In the genomic region with DNA sequence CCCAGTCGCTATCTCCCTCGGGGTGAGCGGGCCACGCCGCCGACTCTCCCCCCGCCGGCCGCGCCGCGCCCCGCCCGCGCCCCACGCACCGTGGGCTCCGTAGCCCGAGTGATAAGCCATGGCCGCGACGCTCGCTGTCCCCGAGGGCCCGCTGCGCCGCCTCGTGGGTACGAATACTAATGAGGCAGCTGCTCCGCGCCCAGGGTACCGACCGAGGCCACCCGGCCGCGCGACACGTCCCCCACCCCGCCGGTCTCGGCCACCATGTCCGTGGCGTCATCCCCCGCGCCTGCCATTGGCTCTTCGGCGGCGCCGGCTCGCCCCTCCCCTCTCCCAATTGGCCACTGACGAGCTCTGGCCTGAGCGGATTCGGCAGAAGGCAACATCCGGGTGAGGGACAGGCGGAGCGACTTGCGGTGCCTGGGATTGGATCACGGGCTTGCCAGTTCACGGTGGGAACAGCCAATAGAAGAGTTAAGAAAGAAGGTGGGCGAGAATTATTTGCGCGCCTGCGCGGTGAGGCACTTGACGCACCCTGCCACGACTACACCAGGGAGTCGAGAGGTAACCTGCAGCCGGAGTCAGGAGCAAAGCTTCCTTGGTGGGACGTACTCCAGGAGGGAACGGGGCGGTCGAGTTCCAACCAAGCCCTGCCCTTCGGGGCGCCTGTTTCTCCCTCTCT, we compare ENCODE assay signal across 8 cellular contexts. TPM values are rescaled to one million over a fixed set of nuclear protein-coding genes. Genes with fewer than 3 reads are reported as not detected.
A peak's percentile ranks its signal among the peaks of the same experiment; 100 is the strongest.
DNase-seq lines count a peak whose midpoint lies in the region; ATAC-seq, FAIRE-seq and TF ChIP-seq lines count a peak whose summit lies in the region.

A gene with protein sequence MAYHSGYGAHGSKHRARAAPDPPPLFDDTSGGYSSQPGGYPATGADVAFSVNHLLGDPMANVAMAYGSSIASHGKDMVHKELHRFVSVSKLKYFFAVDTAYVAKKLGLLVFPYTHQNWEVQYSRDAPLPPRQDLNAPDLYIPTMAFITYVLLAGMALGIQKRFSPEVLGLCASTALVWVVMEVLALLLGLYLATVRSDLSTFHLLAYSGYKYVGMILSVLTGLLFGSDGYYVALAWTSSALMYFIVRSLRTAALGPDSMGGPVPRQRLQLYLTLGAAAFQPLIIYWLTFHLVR (minus strand): TSS at position 278 of the 682 bp plus-strand sequence. CDS start 158 bp downstream, at position 120.

- 0% methylated on average over 56 of the region's 74 CpGs; no CpG with 5 or more reads in 1 of the 2 experiments for WGBS in H1 (ENCODE audit: extremely low coverage in 1 of 2, insufficient coverage in 1 of 2, insufficient read length in 1 of 2, insufficient replicate concordance in 2 of 2, low coverage in 1 of 2, low lambda C conversion rate in 2 of 2, missing lambda C conversion rate in 1 of 2), 2 experiments

- H3K23me2 ChIP-seq in H1 (ENCODE audit: low read depth, low read length): peaks cover 12% of the 10 kb centered on the region; the same call in 1 of the 2 replicates

- peak within 1 kb of the TSS; percentile 48 for H4K5ac ChIP-seq in H1 (ENCODE audit: insufficient read length, low read depth, low read length)

- H3K27me3 ChIP-seq in NT2/D1 (ENCODE audit: insufficient read depth, insufficient read length): peaks cover 44% of the 10 kb centered on the region
- H3K27me3 ChIP-seq in H1 (replicated peaks in 1 of 4; ENCODE audit: control insufficient read depth in 3 of 4, extremely low read depth in 1 of 4, insufficient read depth in 3 of 4, low read length in 3 of 4): peaks cover 2 to 28% (median 18%) of the 10 kb centered on the region in 4 experiments

- ATAC-seq in GM21381 (IDR thresholded peaks at IDR 0.05; ENCODE audit: unreplicated experiment): peak; percentile 92
- ATAC-seq in activated CD8-positive, alpha-beta memory T cell treated with anti-CD3 and anti-CD28 coated beads, Interleukin-2, amount 10 ng/mL, durations not matched to agents 7 days and 5 days: peak; percentile 96
- ATAC-seq in memory B cell (ENCODE audit: low read depth): peak; percentile 88

- H2BK5ac ChIP-seq in H1 (ENCODE audit: low read depth, low read length): peak within 1 kb of the TSS; percentile 44; the same call in 1 of the 2 replicates

- CTCF ChIA-PET in activated CD8-positive, alpha-beta memory T cell treated with anti-CD3 and anti-CD28 coated beads, Interleukin-2, amount 10 ng/mL, durations not matched to agents 7 days and 5 days (lab: Charles Lee): interaction anchor here (0.5 to 8.5 kb wide), 26 partner anchors 8 to 245 kb away, joined by 3 to 75 read pairs (median 4); a partner anchor contains a TSS
- CTCF ChIA-PET in H1 (lab: Charles Lee; ENCODE audit: partially characterized antibody): interaction anchor here (0.6 to 6.9 kb wide), 13 partner anchors 11 to 894 kb away, joined by 3 to 57 read pairs (median 5); a partner anchor contains a TSS

- H3K79me2 ChIP-seq in H1 (ENCODE audit: control insufficient read depth in 1 of 2, insufficient read depth in 2 of 2, low read length in 2 of 2): peaks cover 0 to 9% of the 10 kb centered on the region in 2 experiments; a peak in 1 of 4 replicates

- H3K56ac ChIP-seq in H1 (replicated peaks; ENCODE audit: insufficient read length, low read depth, low read length): peak within 1 kb of the TSS; percentile 40

- no peak for TF ChIP-seq RAD21 in H1 (IDR thresholded peaks at IDR 0.05 in 1 of 2, conservative IDR thresholded peaks at IDR 0.05 in 1 of 2; ENCODE audit: low read depth in 2 of 2, low read length in 2 of 2)

- H3K4me3 Mint-ChIP-seq in activated CD8-positive, alpha-beta memory T cell treated with anti-CD3 and anti-CD28 coated beads, Interleukin-2, amount 10 ng/mL, durations not matched to agents 7 days and 5 days: peak within 1 kb of the TSS; percentile 91
- H3K4me3 Mint-ChIP-seq in memory B cell: peak within 1 kb of the TSS; percentile 92

- peaks cover 6% of the 10 kb centered on the region for H3K79me1 ChIP-seq in H1 (ENCODE audit: low read depth, low read length)

- FAIRE-seq in H1 (lab: Jason Lieb, UNC): peak; percentile 91

- H2BK15ac ChIP-seq in H1 (ENCODE audit: low read length): 0 out of 2 replicates have a peak within 1 kb of the TSS, but pooled peaks have one; percentile 23

- TF ChIP-seq POLR2A in H1 (IDR thresholded peaks at IDR 0.05; ENCODE audit: control extremely low read depth in 1 of 2, low read depth in 2 of 2, low read length in 2 of 2): peak in 1 of 2 experiments; percentile 72; a peak in 2 of 3 replicates

- no peak within 1 kb of the TSS for H3K23ac ChIP-seq in H1 (ENCODE audit: insufficient read length)

- H3K9me3 Mint-ChIP-seq in activated CD8-positive, alpha-beta memory T cell treated with anti-CD3 and anti-CD28 coated beads, Interleukin-2, amount 10 ng/mL, durations not matched to agents 7 days and 5 days (ENCODE audit: low read depth): no peaks in the 10 kb centered on the region
- H3K9me3 Mint-ChIP-seq in memory B cell: no peaks in the 10 kb centered on the region

- H3K4me1 ChIP-seq in NT2/D1 (ENCODE audit: insufficient read depth, insufficient read length): peaks cover 26% of the 10 kb centered on the region
- H3K4me1 ChIP-seq in H1 (replicated peaks in 1 of 4; ENCODE audit: control insufficient read depth in 3 of 4, insufficient read depth in 4 of 4, low read length in 3 of 4): peaks cover 0 to 21% (median 6%) of the 10 kb centered on the region in 4 experiments; a peak in 5 of 7 replicates

- peak within 1 kb of the TSS; percentile 88 for H4K8ac ChIP-seq in H1 (ENCODE audit: extremely low read depth, insufficient read depth, low read length)

- H3K4me1 Mint-ChIP-seq in activated CD8-positive, alpha-beta memory T cell treated with anti-CD3 and anti-CD28 coated beads, Interleukin-2, amount 10 ng/mL, durations not matched to agents 7 days and 5 days: peaks cover 41% of the 10 kb centered on the region
- peaks cover 30% of the 10 kb centered on the region for H3K4me1 Mint-ChIP-seq in memory B cell

- TF ChIP-seq CTCF in H1 (IDR thresholded peaks at IDR 0.05; ENCODE audit: control extremely low read depth in 1 of 3, insufficient read depth in 1 of 3, low read depth in 1 of 3, low read length in 3 of 3): no peak

- peak within 1 kb of the TSS; percentile 55 for H3K27ac ChIP-seq in H1 (ENCODE audit: low read depth, low read length)

- H3K4me2 ChIP-seq in H1 (ENCODE audit: insufficient read depth in 1 of 2, low read depth in 2 of 2, low read length in 2 of 2): peak within 1 kb of the TSS; percentile 74 to 93

- no peak within 1 kb of the TSS for H2BK12ac ChIP-seq in H1 (ENCODE audit: low read depth, low read length)

- no peaks in the 10 kb centered on the region for H3K36me3 Mint-ChIP-seq in activated CD8-positive, alpha-beta memory T cell treated with anti-CD3 and anti-CD28 coated beads, Interleukin-2, amount 10 ng/mL, durations not matched to agents 7 days and 5 days
- no peaks in the 10 kb centered on the region for H3K36me3 Mint-ChIP-seq in memory B cell

- H3K18ac ChIP-seq in H1 (ENCODE audit: extremely low read depth, low read length): no peak within 1 kb of the TSS

- H3K9ac ChIP-seq in NT2/D1 (ENCODE audit: insufficient read length, low read depth): peak within 1 kb of the TSS; percentile 95
- H3K9ac ChIP-seq in H1 (replicated peaks in 1 of 4; ENCODE audit: extremely low read depth in 1 of 4, low read depth in 3 of 4, low read length in 3 of 4): peak within 1 kb of the TSS; percentile 39 to 82 (median 72)

- TF ChIP-seq EP300 in H1 (IDR thresholded peaks at IDR 0.05; ENCODE audit: borderline replicate concordance in 1 of 2, low read depth in 2 of 2, low read length in 2 of 2): no peak

- POLR2A ChIA-PET in H1 (lab: Charles Lee; ENCODE audit: partially characterized antibody): interaction anchor here (0.8 to 4.5 kb wide), 18 partner anchors 9 to 398 kb away, joined by 3 to 29 read pairs (median 7); a partner anchor contains a TSS

- peaks cover 8 to 9% of the 10 kb centered on the region in 2 experiments for H4K20me1 ChIP-seq in H1 (replicated peaks in 1 of 2; ENCODE audit: control insufficient read depth in 1 of 2, insufficient read depth in 2 of 2, low read length in 2 of 2)

- H3K36me3 ChIP-seq in NT2/D1 (ENCODE audit: insufficient read depth, insufficient read length, low read length) (peaks cover 38% of the 10 kb centered on the region), H1 (ENCODE audit: control insufficient read depth in 2 of 4, insufficient read depth in 4 of 4, low read length in 3 of 4) (peaks cover 0 to 2% (median 0%) of the 10 kb centered on the region in 4 experiments; a peak in 1 of 8 replicates)

- H2AFZ ChIP-seq in H1 (ENCODE audit: low read length): peak within 1 kb of the TSS; percentile 57; the same call in 1 of the 2 replicates

- no peak within 1 kb of the TSS for H3K4ac ChIP-seq in H1 (replicated peaks; ENCODE audit: insufficient read length, low read depth, low read length)

- DNase-seq in COR-L47 (lab: John Stamatoyannopoulos, UW) (peak; percentile 99), HUDEP-2 (lab: John Stamatoyannopoulos, UW; ENCODE audit: unreplicated experiment in 76 of 76) (peak in 75 of 76 experiments; percentile 81 to 100 (median 98)), NT2/D1 (ENCODE audit: low read depth, low spot score) (peak; percentile 98), H1 (ENCODE audit: low read depth in 1 of 2, low spot score in 2 of 2) (peak; percentile 95 to 98), memory B cell (ENCODE audit: low spot score in 2 of 2) (peak; percentile 90 to 97)
- peak; percentile 100 for DNase-seq in activated CD8-positive, alpha-beta memory T cell treated with anti-CD3 and anti-CD28 coated beads, Interleukin-2, amount 10 ng/mL, durations not matched to agents 7 days and 5 days
- peak; percentile 98 for DNase-seq in stimulated activated CD8-positive, alpha-beta memory T cell treated with anti-CD3 and anti-CD28 coated beads, Interleukin-12 subunit alpha, Interleukin-12 subunit beta, amount 100 ng/mL, for 24 hours (ENCODE audit: extremely low read depth)

- no peaks in the 10 kb centered on the region for H3K9me3 ChIP-seq in NT2/D1 (ENCODE audit: insufficient read depth, low read length)
- H3K9me3 ChIP-seq in H1 (ENCODE audit: insufficient read depth in 2 of 2, low read depth in 1 of 2, low read length in 1 of 2): no peaks in the 10 kb centered on the region

- H3K4me3 ChIP-seq in NT2/D1 (ENCODE audit: insufficient read length, low read depth) (peak within 1 kb of the TSS; percentile 90), H1 (ENCODE audit: extremely low read depth in 1 of 4, insufficient read depth in 2 of 4, low read depth in 3 of 4, low read length in 4 of 4) (peak within 1 kb of the TSS; percentile 76 to 94 (median 92))

- H4K91ac ChIP-seq in H1 (replicated peaks; ENCODE audit: insufficient read length, low read length): no peak within 1 kb of the TSS

- H2BK20ac ChIP-seq in H1 (ENCODE audit: low read length): no peak within 1 kb of the TSS

- peaks cover 30% of the 10 kb centered on the region for H3K27me3 Mint-ChIP-seq in activated CD8-positive, alpha-beta memory T cell treated with anti-CD3 and anti-CD28 coated beads, Interleukin-2, amount 10 ng/mL, durations not matched to agents 7 days and 5 days
- H3K27me3 Mint-ChIP-seq in memory B cell: peaks cover 12% of the 10 kb centered on the region

- no peak within 1 kb of the TSS for H3K14ac ChIP-seq in H1 (ENCODE audit: insufficient read length)

- H3K27ac Mint-ChIP-seq in activated CD8-positive, alpha-beta memory T cell treated with anti-CD3 and anti-CD28 coated beads, Interleukin-2, amount 10 ng/mL, durations not matched to agents 7 days and 5 days: peak within 1 kb of the TSS; percentile 89
- H3K27ac Mint-ChIP-seq in memory B cell: peak within 1 kb of the TSS; percentile 84

- no peak within 1 kb of the TSS for H2BK120ac ChIP-seq in H1 (replicated peaks; ENCODE audit: low read depth, low read length)

- H2AK5ac ChIP-seq in H1 (ENCODE audit: low read depth, low read length): no peak within 1 kb of the TSS

RNA-seq across cellular contexts. Expression of the gene that starts here (rescaled TPM):
- total RNA-seq in activated CD8-positive, alpha-beta memory T cell treated with anti-CD3 and anti-CD28 coated beads, Interleukin-2, amount 10 ng/mL, durations not matched to agents 7 days and 5 days: 10 to 100 TPM; 56.5 to 73.9 TPM
- 70.1 and 75.9 TPM in 2 replicates for total RNA-seq in H1 (2021; fragmentation: NEBNext Ultra II Directional; extraction: Animal tissue kit (Norgen Biotek cat#: 25700))
- polyA plus RNA-seq in H1 (2011; rRNA removed): 178 and 248 TPM in 2 replicates
- 106 TPM for polyA plus RNA-seq in H1 (2011; cell fraction: cytosol; rRNA removed)
- 184 TPM for polyA plus RNA-seq in H1 (2011; cell fraction: nucleus; rRNA removed)
- polyA plus RNA-seq in H1 (2012, experiment 1 of 2): 50.7 to 118 TPM (median 101 TPM) in 4 replicates
- 274 TPM for polyA plus RNA-seq in H1 (2012, experiment 2 of 2)
- 179 TPM for polyA plus RNA-seq in H1 (2013, experiment 1 of 2)
- polyA plus RNA-seq in H1 (2013, experiment 2 of 2): 193 TPM
- polyA minus RNA-seq in H1 (2011; rRNA and poly(A)+ RNA removed): 96.9 and 101 TPM in 2 replicates
- polyA minus RNA-seq in H1 (2011; cell fraction: cytosol; rRNA and poly(A)+ RNA removed): 80.4 TPM
- 42.2 TPM for polyA minus RNA-seq in H1 (2011; cell fraction: nucleus; rRNA and poly(A)+ RNA removed)

Comparison
In these comparisons a context has a peak if more than half of its experiments do, and no peak if none do; other contexts are left out.
1. Peak in every context shown above with its lines: DNase-seq, ATAC-seq, H3K4me3 ChIP-seq and H3K27ac ChIP-seq.